Comparison of ENCODE assay signal across 22 cellular contexts in the genomic region with DNA sequence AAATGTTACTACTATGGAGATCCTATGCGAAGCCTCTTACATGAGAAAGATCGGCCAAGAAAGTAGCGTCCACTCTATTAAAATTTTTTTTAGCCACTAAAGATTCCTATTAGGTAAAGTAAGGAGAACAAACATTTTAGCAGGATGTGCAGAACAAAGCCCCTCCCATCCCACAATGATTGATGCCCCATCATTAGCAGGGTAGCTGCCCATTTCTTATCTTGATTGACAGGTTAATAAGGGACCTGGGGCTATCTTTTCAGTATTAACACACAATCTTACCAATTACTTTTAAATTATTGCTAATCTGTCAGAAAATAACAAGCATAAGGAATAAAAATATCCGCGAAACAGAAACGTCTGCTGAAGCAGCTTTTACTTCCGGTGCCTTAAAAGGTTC. TPM values are rescaled to one million over a fixed set of nuclear protein-coding genes. Genes with fewer than 3 reads are reported as not detected.
DNase-seq lines count a peak whose midpoint lies in the region; ATAC-seq and TF ChIP-seq lines count a peak whose summit lies in the region.
"Had no signal": no experiment of that assay in that cellular context is flagged by ENCODE, and none has a peak within 500 bp of the region (broad histone marks: within the 10 kb centered on the region; RNA-seq: fewer than 3 reads in every experiment).

No MANE protein-coding gene starts in this region.

- no peak overlapping the region for H3K4me2 ChIP-seq in neural cell (ENCODE audit: low read length)

- no peak for DNase-seq in natural killer cell
- no peak for DNase-seq in natural killer cell treated with Interleukin-12 subunit alpha and Interleukin-12 subunit beta and Interleukin-15 and Interleukin-18, amount 100 ng/mL, for 72 hours (ENCODE audit: low spot score)
- no peak for DNase-seq in choroid plexus epithelial cell (ENCODE audit: low read depth)
- DNase-seq in hypothalamus (lab: John Stamatoyannopoulos, UW), result no peak
- no peak for DNase-seq in activated CD4-positive, alpha-beta memory T cell treated with anti-CD3 and anti-CD28 coated beads for 36 hours
- no peak for DNase-seq in NCI-H1092 treated with DMSO at 0.1 percent for 48 hours (lab: John Stamatoyannopoulos, UW)
- DNase-seq: activated CD4-positive, alpha-beta T cell treated with anti-CD3 and anti-CD28 coated beads, Interleukin-2, amount 50 U/mL, for 48 hours; activated T-cell treated with anti-CD3 and anti-CD28 coated beads, Interleukin-2, amount 50 U/mL, for 1 hour; dorsolateral prefrontal cortex; esophagus squamous epithelium; islet precursor cell; MM.1S; NCI-H1694; NCI-H446; pancreas; stimulated activated CD4-positive, alpha-beta T cell treated with anti-CD3 and anti-CD28 coated beads, Interleukin-12 subunit alpha, Interleukin-12 subunit beta, amount 100 ng/mL, for 4 hours; stimulated activated naive CD4-positive, alpha-beta T cell had no signal

- TF ChIP-seq CTCF in natural killer cell (IDR thresholded peaks at IDR 0.05), result no peak
- TF ChIP-seq CTCF in choroid plexus epithelial cell (conservative IDR thresholded peaks at IDR 0.05; ENCODE audit: low read depth, low read length), result no peak
- no peak for TF ChIP-seq CTCF in neural cell (IDR thresholded peaks at IDR 0.05; ENCODE audit: poor library complexity, severe bottlenecking)

- CTCF ChIA-PET in activated CD4-positive, alpha-beta memory T cell treated with anti-CD3 and anti-CD28 coated beads for 36 hours (lab: Charles Lee), result interaction anchor here (0.6 to 2.1 kb wide), 5 partner anchors 74 to 1244 kb away, joined by 3 to 13 read pairs (median 4); no protein-coding TSS in a partner anchor

- H3K79me2 ChIP-seq in neural cell (replicated peaks; ENCODE audit: insufficient read depth, low read length), result peaks cover 4% of the 10 kb centered on the region

- no peaks in the 10 kb centered on the region for H4K20me1 ChIP-seq in neural cell (ENCODE audit: insufficient read depth)

- H3K4me3 ChIP-seq in choroid plexus epithelial cell (ENCODE audit: low read depth, low read length) (peak overlapping the region; percentile 11), neural cell (ENCODE audit: low read length) (peak overlapping the region; percentile 37)
- H3K4me3 ChIP-seq: esophagus squamous epithelium, pancreas had no signal

- TF ChIP-seq RAD21 in neural cell (conservative IDR thresholded peaks at IDR 0.05), result no peak

- H3K27me3 Mint-ChIP-seq in natural killer cell (ENCODE audit: low read depth in 2 of 2), result peaks cover 40 to 41% of the 10 kb centered on the region in 2 donors
- H3K27me3 Mint-ChIP-seq in natural killer cell treated with Interleukin-12 subunit alpha and Interleukin-12 subunit beta and Interleukin-15 and Interleukin-18, amount 100 ng/mL, for 72 hours, result peaks cover 16 to 41% of the 10 kb centered on the region in 2 donors
- H3K27me3 Mint-ChIP-seq in activated CD4-positive, alpha-beta memory T cell treated with anti-CD3 and anti-CD28 coated beads for 36 hours, result peaks cover 30% of the 10 kb centered on the region

- peaks cover 6% of the 10 kb centered on the region for H3K27me3 ChIP-seq in neural cell (ENCODE audit: insufficient read depth, low read depth, low read length)
- H3K27me3 ChIP-seq: dorsolateral prefrontal cortex, pancreas had no signal

- no peaks in the 10 kb centered on the region for H3K36me3 ChIP-seq in neural cell (ENCODE audit: insufficient read depth, low read length)
- H3K36me3 ChIP-seq: esophagus squamous epithelium, pancreas had no signal

- H3K27ac ChIP-seq in neural cell (ENCODE audit: low read length), result no peak overlapping the region
- H3K27ac ChIP-seq: esophagus squamous epithelium, pancreas had no signal

- no peaks in the 10 kb centered on the region for H3K9me2 ChIP-seq in neural cell (ENCODE audit: insufficient read depth, low read length)

- H3K9me3 ChIP-seq in neural cell (ENCODE audit: low read length), result no peaks in the 10 kb centered on the region
- H3K9me3 ChIP-seq: esophagus squamous epithelium, pancreas had no signal

- H3K27ac Mint-ChIP-seq in natural killer cell, result no peak overlapping the region
- no peak overlapping the region for H3K27ac Mint-ChIP-seq in natural killer cell treated with Interleukin-12 subunit alpha and Interleukin-12 subunit beta and Interleukin-15 and Interleukin-18, amount 100 ng/mL, for 72 hours
- H3K27ac Mint-ChIP-seq in activated CD4-positive, alpha-beta memory T cell treated with anti-CD3 and anti-CD28 coated beads for 36 hours, result no peak overlapping the region
- H3K27ac Mint-ChIP-seq: activated naive CD4-positive, alpha-beta T cell treated with anti-CD3 and anti-CD28 coated beads, Interleukin-2, amount 50 U/mL, for 72 hours had no signal

- POLR2A ChIA-PET in activated CD4-positive, alpha-beta memory T cell treated with anti-CD3 and anti-CD28 coated beads for 36 hours (lab: Charles Lee), result no interaction called here

- no peak for TF ChIP-seq EP300 in neural cell (conservative IDR thresholded peaks at IDR 0.05; ENCODE audit: poor library complexity, severe bottlenecking)

- no peak overlapping the region for H3K9ac ChIP-seq in neural cell (ENCODE audit: low read length)

- intact Hi-C loops in natural killer cell (cut with micrococcal nuclease), result loop anchor here (5.0 kb wide), 1 partner anchor 1090 kb away; no protein-coding TSS in a partner anchor
- intact Hi-C loops in activated CD4-positive, alpha-beta memory T cell treated with anti-CD3 and anti-CD28 coated beads for 36 hours (cut with micrococcal nuclease), result loop anchor here (5.0 to 10.0 kb wide), 2 partner anchors 148 to 1140 kb away; no protein-coding TSS in a partner anchor

- no peaks in the 10 kb centered on the region for H3K36me3 Mint-ChIP-seq in natural killer cell
- no peaks in the 10 kb centered on the region for H3K36me3 Mint-ChIP-seq in natural killer cell treated with Interleukin-12 subunit alpha and Interleukin-12 subunit beta and Interleukin-15 and Interleukin-18, amount 100 ng/mL, for 72 hours
- no peaks in the 10 kb centered on the region for H3K36me3 Mint-ChIP-seq in activated CD4-positive, alpha-beta memory T cell treated with anti-CD3 and anti-CD28 coated beads for 36 hours
- H3K36me3 Mint-ChIP-seq: activated naive CD4-positive, alpha-beta T cell treated with anti-CD3 and anti-CD28 coated beads, Interleukin-2, amount 50 U/mL, for 72 hours had no signal

- ATAC-seq in natural killer cell, result no peak
- ATAC-seq in natural killer cell treated with Interleukin-12 subunit alpha and Interleukin-12 subunit beta and Interleukin-15 and Interleukin-18, amount 100 ng/mL, for 72 hours, result no peak
- no peak for ATAC-seq in HG02610 (IDR thresholded peaks at IDR 0.05; ENCODE audit: unreplicated experiment)
- ATAC-seq: activated naive CD4-positive, alpha-beta T cell treated with anti-CD3 and anti-CD28 coated beads, Interleukin-2, amount 50 U/mL, for 72 hours; pancreas had no signal

- no peaks in the 10 kb centered on the region for H3K9me3 Mint-ChIP-seq in natural killer cell
- no peaks in the 10 kb centered on the region for H3K9me3 Mint-ChIP-seq in natural killer cell treated with Interleukin-12 subunit alpha and Interleukin-12 subunit beta and Interleukin-15 and Interleukin-18, amount 100 ng/mL, for 72 hours
- no peaks in the 10 kb centered on the region for H3K9me3 Mint-ChIP-seq in activated CD4-positive, alpha-beta memory T cell treated with anti-CD3 and anti-CD28 coated beads for 36 hours
- H3K9me3 Mint-ChIP-seq: activated naive CD4-positive, alpha-beta T cell treated with anti-CD3 and anti-CD28 coated beads, Interleukin-2, amount 50 U/mL, for 72 hours had no signal

- peaks cover 14 to 15% of the 10 kb centered on the region in 2 donors for H3K4me1 Mint-ChIP-seq in natural killer cell
- H3K4me1 Mint-ChIP-seq in natural killer cell treated with Interleukin-12 subunit alpha and Interleukin-12 subunit beta and Interleukin-15 and Interleukin-18, amount 100 ng/mL, for 72 hours (ENCODE audit: low read depth in 2 of 2), result peaks cover 0 to 6% of the 10 kb centered on the region in 2 donors
- peaks cover 16% of the 10 kb centered on the region for H3K4me1 Mint-ChIP-seq in activated CD4-positive, alpha-beta memory T cell treated with anti-CD3 and anti-CD28 coated beads for 36 hours (ENCODE audit: low read depth)

- H2AFZ ChIP-seq in neural cell (ENCODE audit: low read depth, low read length), result no peak overlapping the region

- H3F3A ChIP-seq in neural cell (ENCODE audit: insufficient read depth, low read length, poor library complexity, severe bottlenecking), result peaks cover 6% of the 10 kb centered on the region

- peak overlapping the region; percentile 9 for H3K4me3 Mint-ChIP-seq in natural killer cell
- no peak overlapping the region for H3K4me3 Mint-ChIP-seq in natural killer cell treated with Interleukin-12 subunit alpha and Interleukin-12 subunit beta and Interleukin-15 and Interleukin-18, amount 100 ng/mL, for 72 hours
- H3K4me3 Mint-ChIP-seq in activated CD4-positive, alpha-beta memory T cell treated with anti-CD3 and anti-CD28 coated beads for 36 hours, result no peak overlapping the region

TF ChIP-seq in neural cell, 6 proteins besides CTCF, POLR2A, EP300 and RAD21 (continues in another document):
- TF ChIP-seq POLR2AphosphoS5 (IDR thresholded peaks at IDR 0.05), result no peak
- TF ChIP-seq SMC3 (conservative IDR thresholded peaks at IDR 0.05; ENCODE audit: poor library complexity), result no peak
- no peak for TF ChIP-seq TAF1 (IDR thresholded peaks at IDR 0.05; ENCODE audit: low read depth)
- no peak for TF ChIP-seq MXI1 (conservative IDR thresholded peaks at IDR 0.05; ENCODE audit: poor library complexity, severe bottlenecking)

RNA-seq across cellular contexts. Expression of a gene that starts 5.2 kb away (rescaled TPM):
- total RNA-seq in natural killer cell, result 1 to 10 TPM in 2 of 3 donors, under 1 TPM in 1; 0.85 to 1.4 (median 1.4) TPM
- total RNA-seq in natural killer cell treated with Interleukin-12 subunit alpha and Interleukin-12 subunit beta and Interleukin-15 and Interleukin-18, amount 100 ng/mL, for 72 hours, result under 1 TPM; 0.64 to 0.73 TPM
- 1.6 and 1.9 TPM in 2 replicates for polyA plus RNA-seq in neural cell
- polyA minus RNA-seq in neural cell, result 4.3 and 4.9 TPM in 2 replicates
- total RNA-seq in activated CD4-positive, alpha-beta memory T cell treated with anti-CD3 and anti-CD28 coated beads for 36 hours, result under 1 TPM; 0.31 to 0.45 TPM

RNA-seq across cellular contexts. Expression of a gene that starts 31.8 kb away (rescaled TPM):
- not detected for total RNA-seq in natural killer cell
- total RNA-seq in natural killer cell treated with Interleukin-12 subunit alpha and Interleukin-12 subunit beta and Interleukin-15 and Interleukin-18, amount 100 ng/mL, for 72 hours, result not detected
- polyA plus RNA-seq in neural cell, result not detected in 2 replicates
- not detected in 2 replicates for polyA minus RNA-seq in neural cell
- total RNA-seq in activated CD4-positive, alpha-beta memory T cell treated with anti-CD3 and anti-CD28 coated beads for 36 hours, result not detected
- total RNA-seq: activated naive CD4-positive, alpha-beta T cell treated with anti-CD3 and anti-CD28 coated beads, Interleukin-2, amount 50 U/mL, for 72 hours; esophagus squamous epithelium; mesenteric fat pad; pancreas; urinary bladder had no signal
- polyA plus RNA-seq: urinary bladder had no signal
